Comparison of ENCODE assay signal across 1 cellular context in genomic region chr12:5022465-5023061, GRCh38.
TF ChIP-seq lines count a peak whose summit lies in the region.

No MANE protein-coding gene starts in this region.

TF ChIP-seq in GM23338, 12 proteins besides CTCF, POLR2A, EP300 and RAD21 (continued from another document):
- TF ChIP-seq ZNF462 (CRISPR knock-in tag; IDR thresholded peaks at IDR 0.05) (no peak), POLR2AphosphoS5 (IDR thresholded peaks at IDR 0.05; ENCODE audit: low read depth) (no peak), STAT1 (IDR thresholded peaks at IDR 0.05; ENCODE audit: unreplicated experiment) (no peak)
